ENCODE assay signal across 10 cellular contexts in the genomic region with DNA sequence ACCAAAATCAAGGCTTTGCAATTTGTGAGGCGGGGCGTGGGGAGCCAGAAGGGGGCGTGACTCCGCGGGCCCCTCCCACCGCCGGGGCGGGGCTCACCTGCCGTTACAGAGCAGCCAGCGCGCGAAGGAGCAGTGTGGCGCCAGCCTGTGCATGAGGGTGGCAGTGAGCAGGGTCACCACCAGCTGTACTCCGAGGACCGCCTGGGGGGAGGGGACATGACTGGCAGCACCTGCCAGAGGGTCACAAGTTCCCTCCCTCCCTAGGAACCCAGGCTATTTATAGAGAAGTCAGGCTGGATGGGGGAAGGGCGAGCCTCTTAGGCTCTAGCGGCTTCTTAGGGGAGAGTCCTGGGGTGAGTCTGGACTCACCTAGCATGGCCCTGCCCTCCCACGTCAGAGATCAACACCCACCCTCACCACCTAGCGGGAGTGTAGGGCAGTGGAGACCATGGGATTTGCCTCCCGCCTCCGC. TPM values are rescaled to one million over a fixed set of nuclear protein-coding genes. Genes with fewer than 3 reads are reported as not detected.
DNase-seq lines count a peak whose midpoint lies in the region; ATAC-seq, FAIRE-seq and TF ChIP-seq lines count a peak whose summit lies in the region.
"Had no signal": no experiment of that assay in that cellular context is flagged by ENCODE, and none has a peak within 500 bp of the region (broad histone marks: within the 10 kb centered on the region; RNA-seq: fewer than 3 reads in every experiment).

No MANE protein-coding gene starts in this region.

- H3K4me3 Mint-ChIP-seq in progenitor cell of endocrine pancreas (ENCODE audit: low read depth), result no peak overlapping the region

- CTCF ChIA-PET in K562 (lab: Yijun Ruan, JAX; ENCODE audit: low intra/inter-chr PET ratio), result no interaction called here

- H4K20me1 ChIP-seq in K562 (replicated peaks; ENCODE audit: control insufficient read depth, insufficient read depth, low read length), result peaks cover 3% of the 10 kb centered on the region; the same call in 1 of the 2 replicates

- H3K27me3 ChIP-seq in K562 (ENCODE audit: control insufficient read depth in 2 of 2, insufficient read depth in 2 of 2, low read length in 2 of 2), result no peaks in the 10 kb centered on the region
- H3K27me3 ChIP-seq: body of pancreas, SJSA1 had no signal

- no peaks in the 10 kb centered on the region for H3K9me3 ChIP-seq in ES-I3 (ENCODE audit: control insufficient read depth, insufficient read depth, low read length)
- no peaks in the 10 kb centered on the region for H3K9me3 ChIP-seq in K562 (replicated peaks; ENCODE audit: control insufficient read depth, insufficient read depth, low read depth, low read length)

- intact Hi-C loops in K562 (cut with micrococcal nuclease), result loop anchor here (5.0 kb wide), 4 partner anchors 38 to 237 kb away; partner anchors contain the start of genes CERS1, COPE, DDX49 and MEF2B

- no peak; the same call in 1 of the 2 replicates for TF ChIP-seq EP300 in K562 (IDR thresholded peaks at IDR 0.05; ENCODE audit: low read length)

- no peaks in the 10 kb centered on the region for H3K9me1 ChIP-seq in K562 (ENCODE audit: control insufficient read depth, insufficient read depth, low read length)

- TF ChIP-seq RAD21 in K562 (CRISPR knock-in tag; conservative IDR thresholded peaks at IDR 0.05 in 1 of 2, IDR thresholded peaks at IDR 0.05 in 1 of 2), result peak in 1 of 2 experiments; percentile 13; a peak in 1 of 4 replicates

- no peaks in the 10 kb centered on the region for H3K4me1 ChIP-seq in ES-I3 (ENCODE audit: insufficient read depth, low read length)
- H3K4me1 ChIP-seq in K562 (replicated peaks in 1 of 2; ENCODE audit: control insufficient read depth in 2 of 2, insufficient read depth in 2 of 2, low read length in 2 of 2), result peaks cover 15 to 41% of the 10 kb centered on the region in 2 experiments

- in situ Hi-C loops in K562 (cut with MboI), result loop anchor here (5.0 kb wide), 1 partner anchor 77 kb away; no protein-coding TSS in a partner anchor

- H3K36me3 Mint-ChIP-seq in progenitor cell of endocrine pancreas (ENCODE audit: insufficient read depth), result peaks cover 6% of the 10 kb centered on the region

- peaks cover 12% of the 10 kb centered on the region for H3K4me1 Mint-ChIP-seq in progenitor cell of endocrine pancreas (ENCODE audit: low read depth)

- ATAC-seq in K562 (peak; percentile 82), HG02642 (IDR thresholded peaks at IDR 0.05; ENCODE audit: poor library complexity, unreplicated experiment) (no peak)
- ATAC-seq: body of pancreas had no signal

- WGBS in K562 (ENCODE audit: insufficient coverage, low coverage, missing lambda C conversion rate), result 2% methylated on average over 21 of the region's 21 CpGs

- TF ChIP-seq CTCF in K562 (IDR thresholded peaks at IDR 0.05 in 2 of 3, conservative IDR thresholded peaks at IDR 0.05 in 1 of 3; ENCODE audit: insufficient read depth in 2 of 3, low read depth in 1 of 3, low read length in 3 of 3), result peak; percentile 38 to 46 (median 40); a peak in 4 of 6 replicates
- TF ChIP-seq CTCF in progenitor cell of endocrine pancreas (IDR thresholded peaks at IDR 0.05; ENCODE audit: unreplicated experiment), result no peak

- peak overlapping the region; percentile 13; the same call in 1 of the 2 replicates for H3K9ac ChIP-seq in ES-I3 (ENCODE audit: low read depth, low read length)
- H3K9ac ChIP-seq in K562 (ENCODE audit: insufficient read depth in 1 of 2, low read depth in 2 of 2, low read length in 2 of 2), result peak overlapping the region; percentile 52 to 89

- H3K9me3 Mint-ChIP-seq in progenitor cell of endocrine pancreas (ENCODE audit: low read depth), result peaks cover 4% of the 10 kb centered on the region

- H2AFZ ChIP-seq in K562 (ENCODE audit: low read depth, low read length), result peak overlapping the region; percentile 91

- POLR2A ChIA-PET in K562 (lab: Yijun Ruan, JAX), result interaction anchor here (0.7 to 1.4 kb wide), 5 partner anchors 9 to 75 kb away, joined by 3 to 10 read pairs (median 3); partner anchors contain the start of genes MEF2B and SLC25A42

- peak; percentile 85 for FAIRE-seq in K562 (lab: Jason Lieb, UNC)

- H3K27ac ChIP-seq in K562 (ENCODE audit: extremely low read depth, low read depth, low read length), result peak overlapping the region; percentile 76
- H3K27ac ChIP-seq: body of pancreas, SJSA1 had no signal

- peaks cover 5% of the 10 kb centered on the region for H3K27me3 Mint-ChIP-seq in progenitor cell of endocrine pancreas

- H3K36me3 ChIP-seq in ES-I3 (ENCODE audit: insufficient read depth, low read length) (no peaks in the 10 kb centered on the region), K562 (ENCODE audit: control insufficient read depth, insufficient read depth, low read length) (peaks cover 33% of the 10 kb centered on the region)
- H3K36me3 ChIP-seq: SJSA1 had no signal

- H3K79me2 ChIP-seq in K562 (ENCODE audit: control insufficient read depth, insufficient read depth, low read length), result peaks cover 48% of the 10 kb centered on the region

- peak overlapping the region; percentile 37 for H3K4me3 ChIP-seq in K562
- H3K4me3 ChIP-seq: body of pancreas, SJSA1 had no signal

- DNase-seq in NCI-H2107 treated with DMSO at 0.1 percent for 48 hours (lab: John Stamatoyannopoulos, UW; ENCODE audit: unreplicated experiment), result peak; percentile 26
- peak; percentile 86 to 90 (median 88) for DNase-seq in K562 (ENCODE audit: extremely low read depth in 1 of 4, low spot score in 3 of 4)
- peak; percentile 40 for DNase-seq in progenitor cell of endocrine pancreas (ENCODE audit: low spot score, unreplicated experiment)
- DNase-seq in NK-92 (lab: John Stamatoyannopoulos, UW; ENCODE audit: unreplicated experiment), result no peak
- DNase-seq in dermis blood vessel endothelial cell, result no peak
- DNase-seq in hypothalamus (lab: John Stamatoyannopoulos, UW), result no peak

- no peak overlapping the region for H3K27ac Mint-ChIP-seq in progenitor cell of endocrine pancreas

- BruUV-seq in K562 (replicated peaks; lab: Mats Ljungman, UMichigan), result no TSS peak

- peak; percentile 88 for TF ChIP-seq POLR2A in K562 (conservative IDR thresholded peaks at IDR 0.05)

- H3K4me2 ChIP-seq in K562 (ENCODE audit: insufficient read depth, low read length), result peak overlapping the region; percentile 86

RNA-seq across cellular contexts. Expression of gene TMEM161A, which starts 3.6 kb away (rescaled TPM):
- 61.8 and 208 TPM in 2 replicates for total RNA-seq in K562 (2011; cell fraction: chromatin; rRNA removed; ENCODE audit: low replicate concordance)
- 275 and 276 TPM in 2 replicates for total RNA-seq in K562 (2011; cell fraction: nucleolus; rRNA removed)
- total RNA-seq in K562 (2011; cell fraction: nucleoplasm; rRNA removed), result 120 and 154 TPM in 2 replicates
- total RNA-seq in K562 (2014; rRNA removed) (77.2 and 105 TPM in 2 replicates), K562 (2014; rRNA removed; fragmentation: Illumina TruSeq; extraction: Trizol) (15.4 and 24.5 TPM in 2 replicates), K562 (2015; rRNA removed; fragmentation: Illumina TruSeq; extraction: Trizol) (33.8 and 38.9 TPM in 2 replicates), K562 (2021) (76.7 and 81.2 TPM in 2 replicates), progenitor cell of endocrine pancreas (38.8 and 42.3 TPM in 2 replicates), dermis blood vessel endothelial cell (18.7 and 26.5 TPM in 2 replicates)
- polyA plus RNA-seq in K562 (2011; rRNA removed) (42.5 and 66.4 TPM in 2 replicates), K562 (2014; fragmentation: Illumina TruSeq; extraction: Trizol) (29.2 and 68.5 TPM in 2 replicates), K562 (2014; fragmentation: Nextera tagmentation; extraction: Ambion mirVana) (1 to 10 TPM in 1 of 2 experiments, under 1 TPM in 1; 0.63 to 4.7 TPM), K562 (2014; rRNA removed) (92.3 and 98.4 TPM in 2 replicates)
- 82.2 and 238 TPM in 2 replicates for polyA plus RNA-seq in K562 (2011; cell fraction: cytosol; rRNA removed)
- 177 and 332 TPM in 2 replicates for polyA plus RNA-seq in K562 (2011; cell fraction: nucleus; rRNA removed)
- 45.4 and 63.2 TPM in 2 replicates for polyA plus RNA-seq in K562 (2012)
- polyA minus RNA-seq in K562 (2011; rRNA and poly(A)+ RNA removed), result 35.9 and 53.2 TPM in 2 replicates
- polyA minus RNA-seq in K562 (2011; cell fraction: cytosol; rRNA and poly(A)+ RNA removed), result 52.1 and 59.5 TPM in 2 replicates
- 89.7 and 90.0 TPM in 2 replicates for polyA minus RNA-seq in K562 (2011; cell fraction: nucleus; rRNA and poly(A)+ RNA removed)

RNA-seq across cellular contexts. Expression of gene MEF2B, which starts 35.3 kb away (rescaled TPM):
- 1.4 TPM in 1 of 2 replicates, not detected in the other for total RNA-seq in K562 (2011; cell fraction: chromatin; rRNA removed; ENCODE audit: low replicate concordance)
- total RNA-seq in K562 (2011; cell fraction: nucleolus; rRNA removed), result 1.2 and 1.7 TPM in 2 replicates
- 1.4 and 1.8 TPM in 2 replicates for total RNA-seq in K562 (2011; cell fraction: nucleoplasm; rRNA removed)
- total RNA-seq in K562 (2014; rRNA removed), result 0.16 and 0.77 TPM in 2 replicates
- total RNA-seq in K562 (2014; rRNA removed; fragmentation: Illumina TruSeq; extraction: Trizol), result not detected in 2 replicates
- total RNA-seq in K562 (2015; rRNA removed; fragmentation: Illumina TruSeq; extraction: Trizol), result 0.14 and 0.23 TPM in 2 replicates
- 0.72 and 1.9 TPM in 2 replicates for total RNA-seq in K562 (2021)
- 0.15 and 0.26 TPM in 2 replicates for polyA plus RNA-seq in K562 (2011; rRNA removed)
- 0.12 and 0.25 TPM in 2 replicates for polyA plus RNA-seq in K562 (2011; cell fraction: cytosol; rRNA removed)
- 1.1 and 1.8 TPM in 2 replicates for polyA plus RNA-seq in K562 (2011; cell fraction: nucleus; rRNA removed)
- 0.14 and 7.0 TPM in 2 replicates for polyA plus RNA-seq in K562 (2012)
- polyA plus RNA-seq in K562 (2014; fragmentation: Illumina TruSeq; extraction: Trizol), result 0.65 and 1.0 TPM in 2 replicates
- not detected for polyA plus RNA-seq in K562 (2014; fragmentation: Nextera tagmentation; extraction: Ambion mirVana)
- polyA plus RNA-seq in K562 (2014; rRNA removed), result 0.46 and 1.1 TPM in 2 replicates
- not detected in 2 replicates for polyA minus RNA-seq in K562 (2011; rRNA and poly(A)+ RNA removed)
- not detected in 2 replicates for polyA minus RNA-seq in K562 (2011; cell fraction: cytosol; rRNA and poly(A)+ RNA removed)
- 0.27 and 0.89 TPM in 2 replicates for polyA minus RNA-seq in K562 (2011; cell fraction: nucleus; rRNA and poly(A)+ RNA removed)
- total RNA-seq in progenitor cell of endocrine pancreas, result 4.2 and 4.4 TPM in 2 replicates
- 0.34 TPM in 1 of 2 replicates, not detected in the other for total RNA-seq in dermis blood vessel endothelial cell
- total RNA-seq: body of pancreas had no signal

RNA-seq across cellular contexts. Expression of gene BORCS8, which starts 57.2 kb away (rescaled TPM):
- total RNA-seq in K562 (2011; cell fraction: chromatin; rRNA removed; ENCODE audit: low replicate concordance), result 26.1 and 65.6 TPM in 2 replicates
- 31.4 and 35.8 TPM in 2 replicates for total RNA-seq in K562 (2011; cell fraction: nucleolus; rRNA removed)
- total RNA-seq in K562 (2011; cell fraction: nucleoplasm; rRNA removed), result 36.1 and 51.5 TPM in 2 replicates
- total RNA-seq in K562 (2014; rRNA removed), result 33.3 and 33.6 TPM in 2 replicates
- 7.9 and 11.3 TPM in 2 replicates for total RNA-seq in K562 (2014; rRNA removed; fragmentation: Illumina TruSeq; extraction: Trizol)
- total RNA-seq in K562 (2015; rRNA removed; fragmentation: Illumina TruSeq; extraction: Trizol), result 16.3 and 17.3 TPM in 2 replicates
- 30.4 and 30.5 TPM in 2 replicates for total RNA-seq in K562 (2021)
- polyA plus RNA-seq in K562 (2011; rRNA removed), result 11.2 and 12.7 TPM in 2 replicates
- polyA plus RNA-seq in K562 (2011; cell fraction: cytosol; rRNA removed), result 12.3 and 35.6 TPM in 2 replicates
- 20.9 and 34.2 TPM in 2 replicates for polyA plus RNA-seq in K562 (2011; cell fraction: nucleus; rRNA removed)
- polyA plus RNA-seq in K562 (2012), result 17.6 and 20.6 TPM in 2 replicates
- polyA plus RNA-seq in K562 (2014; fragmentation: Illumina TruSeq; extraction: Trizol), result 24.4 and 31.3 TPM in 2 replicates
- 1 to 10 TPM; 4.6 to 9.4 TPM for polyA plus RNA-seq in K562 (2014; fragmentation: Nextera tagmentation; extraction: Ambion mirVana)
- polyA plus RNA-seq in K562 (2014; rRNA removed), result 28.7 and 29.9 TPM in 2 replicates
- 3.8 and 6.9 TPM in 2 replicates for polyA minus RNA-seq in K562 (2011; rRNA and poly(A)+ RNA removed)
- 6.7 and 7.9 TPM in 2 replicates for polyA minus RNA-seq in K562 (2011; cell fraction: cytosol; rRNA and poly(A)+ RNA removed)
- 5.7 and 7.3 TPM in 2 replicates for polyA minus RNA-seq in K562 (2011; cell fraction: nucleus; rRNA and poly(A)+ RNA removed)
- 28.9 and 33.9 TPM in 2 replicates for total RNA-seq in progenitor cell of endocrine pancreas
- 19.8 and 20.3 TPM in 2 replicates for total RNA-seq in dermis blood vessel endothelial cell

RNA-seq across cellular contexts. Expression of gene RFXANK, which starts 57.3 kb away (rescaled TPM):
- total RNA-seq in K562 (2011; cell fraction: chromatin; rRNA removed; ENCODE audit: low replicate concordance), result 68.6 and 223 TPM in 2 replicates
- total RNA-seq in K562 (2011; cell fraction: nucleolus; rRNA removed), result 202 and 233 TPM in 2 replicates
- total RNA-seq in K562 (2011; cell fraction: nucleoplasm; rRNA removed), result 103 and 126 TPM in 2 replicates
- total RNA-seq in K562 (2014; rRNA removed) (152 and 203 TPM in 2 replicates), K562 (2014; rRNA removed; fragmentation: Illumina TruSeq; extraction: Trizol) (79.8 and 106 TPM in 2 replicates), K562 (2015; rRNA removed; fragmentation: Illumina TruSeq; extraction: Trizol) (158 and 164 TPM in 2 replicates), K562 (2021) (176 and 185 TPM in 2 replicates), progenitor cell of endocrine pancreas (134 and 135 TPM in 2 replicates), dermis blood vessel endothelial cell (68.3 and 108 TPM in 2 replicates)
- polyA plus RNA-seq in K562 (2011; rRNA removed) (68.6 and 70.4 TPM in 2 replicates), K562 (2014; fragmentation: Illumina TruSeq; extraction: Trizol) (181 and 187 TPM in 2 replicates), K562 (2014; fragmentation: Nextera tagmentation; extraction: Ambion mirVana) (100 to 1,000 TPM in 1 of 2 experiments, 10 to 100 TPM in 1; 81.4 to 150 TPM), K562 (2014; rRNA removed) (138 and 143 TPM in 2 replicates)
- 91.9 and 206 TPM in 2 replicates for polyA plus RNA-seq in K562 (2011; cell fraction: cytosol; rRNA removed)
- 256 and 295 TPM in 2 replicates for polyA plus RNA-seq in K562 (2011; cell fraction: nucleus; rRNA removed)
- polyA plus RNA-seq in K562 (2012), result 186 and 218 TPM in 2 replicates
- 23.8 and 46.5 TPM in 2 replicates for polyA minus RNA-seq in K562 (2011; rRNA and poly(A)+ RNA removed)
- polyA minus RNA-seq in K562 (2011; cell fraction: cytosol; rRNA and poly(A)+ RNA removed), result 50.6 and 74.2 TPM in 2 replicates
- 71.6 and 78.2 TPM in 2 replicates for polyA minus RNA-seq in K562 (2011; cell fraction: nucleus; rRNA and poly(A)+ RNA removed)

Comparison
In these comparisons a context has a peak if more than half of its experiments do, and no peak if none do; other contexts are left out.
1. DNase-seq: peak in NCI-H2107 treated with DMSO at 0.1 percent for 48 hours (single experiment), K562 (4 of 4) and progenitor cell of endocrine pancreas (single experiment); none in NK-92 (single experiment), dermis blood vessel endothelial cell (single experiment) and hypothalamus (0 of 51).